ENCODE assay signal across 8 cellular contexts in the genomic region with DNA sequence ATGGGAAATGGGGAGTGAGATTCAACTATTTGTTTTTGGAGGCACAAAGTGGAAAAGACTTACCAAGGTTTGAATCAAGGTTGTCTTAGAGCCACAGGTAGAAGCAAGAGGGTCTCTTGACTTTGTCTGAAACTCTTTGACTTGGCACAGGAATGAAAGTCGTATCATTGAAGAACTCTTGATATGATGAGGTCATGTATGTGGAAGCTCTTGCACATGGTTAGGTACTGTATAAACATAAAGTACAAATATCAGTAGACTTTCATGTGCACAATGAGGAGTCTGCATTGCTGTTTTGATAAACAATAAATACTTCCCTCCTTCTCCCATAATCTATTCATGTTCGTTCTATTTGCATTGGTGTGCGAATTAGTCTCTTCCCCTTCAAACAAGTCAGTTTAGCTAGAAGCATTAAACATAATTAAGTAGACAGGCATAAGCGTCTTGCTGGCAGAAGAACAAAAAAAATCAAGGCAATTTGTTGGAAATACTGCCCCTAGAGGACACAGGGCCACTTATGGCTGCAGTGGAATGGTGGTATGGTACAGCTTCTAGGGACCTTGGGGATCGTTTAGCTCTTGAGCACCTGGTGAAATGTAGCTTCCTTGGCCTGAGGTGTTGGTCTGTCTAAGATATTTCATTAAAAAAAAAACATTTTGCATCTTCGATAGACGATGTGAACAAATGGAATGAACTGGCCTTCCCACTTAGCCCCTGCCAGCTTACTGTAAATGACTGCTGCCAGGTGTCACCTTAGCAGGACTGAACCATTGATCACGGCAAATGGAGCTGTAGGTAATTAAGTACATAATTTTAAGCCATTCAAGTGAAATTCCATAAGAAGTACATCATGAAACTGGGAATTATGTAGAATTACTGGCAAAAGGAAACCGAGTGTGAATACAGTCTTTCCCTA.
DNase-seq lines count a peak whose midpoint lies in the region; ATAC-seq, FAIRE-seq and TF ChIP-seq lines count a peak whose summit lies in the region.

No MANE protein-coding gene starts in this region.

- H3K27ac ChIP-seq in K562 (ENCODE audit: extremely low read depth, low read depth, low read length) = no peak overlapping the region

- no peaks in the 10 kb centered on the region for H3K9me3 Mint-ChIP-seq in activated CD8-positive, alpha-beta T cell treated with anti-CD3 and anti-CD28 coated beads for 36 hours
- no peaks in the 10 kb centered on the region for H3K9me3 Mint-ChIP-seq in activated CD8-positive, alpha-beta T cell treated with anti-CD3 and anti-CD28 coated beads, Interleukin-2, amount 10 ng/mL, durations not matched to agents 7 days and 5 days (ENCODE audit: insufficient read depth)
- H3K9me3 Mint-ChIP-seq in nephron = no peaks in the 10 kb centered on the region

- peaks cover 13% of the 10 kb centered on the region for H3K27me3 Mint-ChIP-seq in activated CD8-positive, alpha-beta T cell treated with anti-CD3 and anti-CD28 coated beads for 36 hours
- peaks cover 6% of the 10 kb centered on the region for H3K27me3 Mint-ChIP-seq in activated CD8-positive, alpha-beta T cell treated with anti-CD3 and anti-CD28 coated beads, Interleukin-2, amount 10 ng/mL, durations not matched to agents 7 days and 5 days (ENCODE audit: low read depth)
- peaks cover 10% of the 10 kb centered on the region for H3K27me3 Mint-ChIP-seq in nephron (ENCODE audit: low read depth)

- H3K27ac Mint-ChIP-seq in activated CD8-positive, alpha-beta T cell treated with anti-CD3 and anti-CD28 coated beads for 36 hours = no peak overlapping the region
- no peak overlapping the region for H3K27ac Mint-ChIP-seq in activated CD8-positive, alpha-beta T cell treated with anti-CD3 and anti-CD28 coated beads, Interleukin-2, amount 10 ng/mL, durations not matched to agents 7 days and 5 days
- no peak overlapping the region for H3K27ac Mint-ChIP-seq in nephron

- intact Hi-C loops in activated CD8-positive, alpha-beta T cell treated with anti-CD3 and anti-CD28 coated beads for 36 hours (cut with micrococcal nuclease) = no loop called here
- intact Hi-C loops in K562 (cut with micrococcal nuclease) = loop anchor here (5.0 to 10.0 kb wide), 2 partner anchors 132 to 326 kb away; no protein-coding TSS in a partner anchor

- peaks cover 5 to 54% of the 10 kb centered on the region in 2 experiments; a peak in 3 of 5 replicates for H3K27me3 ChIP-seq in K562 (ENCODE audit: control insufficient read depth in 2 of 2, insufficient read depth in 2 of 2, low read length in 2 of 2)

- no peaks in the 10 kb centered on the region for H3K36me3 Mint-ChIP-seq in activated CD8-positive, alpha-beta T cell treated with anti-CD3 and anti-CD28 coated beads for 36 hours (ENCODE audit: low read depth)
- H3K36me3 Mint-ChIP-seq in activated CD8-positive, alpha-beta T cell treated with anti-CD3 and anti-CD28 coated beads, Interleukin-2, amount 10 ng/mL, durations not matched to agents 7 days and 5 days (ENCODE audit: low read depth) = no peaks in the 10 kb centered on the region
- H3K36me3 Mint-ChIP-seq in nephron (ENCODE audit: low read depth) = no peaks in the 10 kb centered on the region

- CTCF ChIA-PET in activated CD8-positive, alpha-beta T cell treated with anti-CD3 and anti-CD28 coated beads for 36 hours (lab: Charles Lee) = interaction anchor here (0.6 to 2.0 kb wide), 15 partner anchors 11 to 378 kb away, joined by 3 to 7 read pairs (median 3); no protein-coding TSS in a partner anchor
- CTCF ChIA-PET in activated CD8-positive, alpha-beta T cell treated with anti-CD3 and anti-CD28 coated beads, Interleukin-2, amount 10 ng/mL, durations not matched to agents 7 days and 5 days (lab: Charles Lee) = interaction anchor here (0.5 to 1.4 kb wide), 5 partner anchors 11 to 351 kb away, joined by 3 to 6 read pairs (median 4); no protein-coding TSS in a partner anchor
- CTCF ChIA-PET in K562 (lab: Yijun Ruan, JAX; ENCODE audit: low intra/inter-chr PET ratio) = interaction anchor here (0.5 to 0.8 kb wide), 2 partner anchors 76 to 134 kb away, joined by 3 read pairs; no protein-coding TSS in a partner anchor

- H4K20me1 ChIP-seq in K562 (replicated peaks; ENCODE audit: control insufficient read depth, insufficient read depth, low read length) = 0 out of 2 replicates have a peak, but pooled peaks cover 2% of the 10 kb centered on the region

- in situ Hi-C loops in K562 (cut with MboI) = no loop called here

- POLR2A ChIA-PET in activated CD8-positive, alpha-beta T cell treated with anti-CD3 and anti-CD28 coated beads for 36 hours (lab: Charles Lee) = no interaction called here
- POLR2A ChIA-PET in activated CD8-positive, alpha-beta T cell treated with anti-CD3 and anti-CD28 coated beads, Interleukin-2, amount 10 ng/mL, durations not matched to agents 7 days and 5 days (lab: Charles Lee) = no interaction called here
- POLR2A ChIA-PET in K562 (lab: Yijun Ruan, JAX) = no interaction called here

- H3K9me1 ChIP-seq in K562 (ENCODE audit: control insufficient read depth, insufficient read depth, low read length) = no peaks in the 10 kb centered on the region

- BruUV-seq in K562 (replicated peaks; lab: Mats Ljungman, UMichigan) = no TSS peak

- peak; percentile 57 for TF ChIP-seq CTCF in activated CD8-positive, alpha-beta T cell treated with anti-CD3 and anti-CD28 coated beads for 36 hours (IDR thresholded peaks at IDR 0.05)
- peak; percentile 62 to 80 (median 78) for TF ChIP-seq CTCF in K562 (IDR thresholded peaks at IDR 0.05 in 2 of 3, conservative IDR thresholded peaks at IDR 0.05 in 1 of 3; ENCODE audit: insufficient read depth in 2 of 3, low read depth in 1 of 3, low read length in 3 of 3)
- peak; percentile 33 to 51 (median 36) for TF ChIP-seq CTCF in nephron (IDR thresholded peaks at IDR 0.05; ENCODE audit: unreplicated experiment in 3 of 3)

- no peaks in the 10 kb centered on the region for H3K9me3 ChIP-seq in K562 (replicated peaks; ENCODE audit: control insufficient read depth, insufficient read depth, low read depth, low read length)

- no peak overlapping the region for H3K4me2 ChIP-seq in K562 (ENCODE audit: insufficient read depth, low read length)

- H2AFZ ChIP-seq in K562 (ENCODE audit: low read depth, low read length) = no peak overlapping the region

- H3K4me1 Mint-ChIP-seq in activated CD8-positive, alpha-beta T cell treated with anti-CD3 and anti-CD28 coated beads for 36 hours (ENCODE audit: low read depth) = no peaks in the 10 kb centered on the region
- H3K4me1 Mint-ChIP-seq in activated CD8-positive, alpha-beta T cell treated with anti-CD3 and anti-CD28 coated beads, Interleukin-2, amount 10 ng/mL, durations not matched to agents 7 days and 5 days (ENCODE audit: low read depth) = no peaks in the 10 kb centered on the region
- H3K4me1 Mint-ChIP-seq in nephron = no peaks in the 10 kb centered on the region

- DNase-seq in activated CD8-positive, alpha-beta T cell treated with anti-CD3 and anti-CD28 coated beads for 36 hours = peak; percentile 17
- no peak for DNase-seq in activated CD8-positive, alpha-beta T cell treated with anti-CD3 and anti-CD28 coated beads, Interleukin-2, amount 10 ng/mL, durations not matched to agents 7 days and 5 days
- DNase-seq in NCI-H1930 (lab: John Stamatoyannopoulos, UW) = peak; percentile 8 to 24
- peak; percentile 58 to 67 (median 64) for DNase-seq in K562 (ENCODE audit: extremely low read depth in 1 of 4, low spot score in 3 of 4)
- no peak for DNase-seq in central memory CD4-positive, alpha-beta T cell
- DNase-seq in stimulated activated CD4-positive, alpha-beta T cell treated with anti-CD3 and anti-CD28 coated beads, Interleukin-12 subunit alpha, Interleukin-12 subunit beta, amount 100 ng/mL, for 4 hours = no peak

- H3K79me2 ChIP-seq in K562 (ENCODE audit: control insufficient read depth, insufficient read depth, low read length) = no peaks in the 10 kb centered on the region

- TF ChIP-seq RAD21 in K562 (CRISPR knock-in tag; conservative IDR thresholded peaks at IDR 0.05 in 1 of 2, IDR thresholded peaks at IDR 0.05 in 1 of 2) = peak; percentile 20 to 55; a peak in 3 of 4 replicates

- 1% methylated on average over 9 of the region's 9 CpGs for WGBS in K562 (ENCODE audit: insufficient coverage, low coverage, missing lambda C conversion rate)

- no peaks in the 10 kb centered on the region for H3K36me3 ChIP-seq in K562 (ENCODE audit: control insufficient read depth, insufficient read depth, low read length)

- H3K4me3 Mint-ChIP-seq in activated CD8-positive, alpha-beta T cell treated with anti-CD3 and anti-CD28 coated beads for 36 hours = no peak overlapping the region
- H3K4me3 Mint-ChIP-seq in activated CD8-positive, alpha-beta T cell treated with anti-CD3 and anti-CD28 coated beads, Interleukin-2, amount 10 ng/mL, durations not matched to agents 7 days and 5 days = no peak overlapping the region
- H3K4me3 Mint-ChIP-seq in nephron = no peak overlapping the region

- no peak overlapping the region for H3K9ac ChIP-seq in K562 (ENCODE audit: insufficient read depth in 1 of 2, low read depth in 2 of 2, low read length in 2 of 2)

- no peak for TF ChIP-seq EP300 in K562 (IDR thresholded peaks at IDR 0.05; ENCODE audit: low read length)

- no peak overlapping the region for H3K4me3 ChIP-seq in K562

- ATAC-seq in activated CD8-positive, alpha-beta T cell treated with anti-CD3 and anti-CD28 coated beads for 36 hours = peak; percentile 34
- ATAC-seq in activated CD8-positive, alpha-beta T cell treated with anti-CD3 and anti-CD28 coated beads, Interleukin-2, amount 10 ng/mL, durations not matched to agents 7 days and 5 days = no peak
- ATAC-seq in K562 (peak; percentile 90), HG02884 (IDR thresholded peaks at IDR 0.05; ENCODE audit: unreplicated experiment) (no peak)

- peak; percentile 84 for FAIRE-seq in K562 (lab: Jason Lieb, UNC)

- H3K4me1 ChIP-seq in K562 (replicated peaks in 1 of 2; ENCODE audit: control insufficient read depth in 2 of 2, insufficient read depth in 2 of 2, low read length in 2 of 2) = no peaks in the 10 kb centered on the region

- no peak for TF ChIP-seq POLR2A in K562 (conservative IDR thresholded peaks at IDR 0.05)

Comparison
In these comparisons a context has a peak if more than half of its experiments do, and no peak if none do; other contexts are left out.
1. ATAC-seq: peak in activated CD8-positive, alpha-beta T cell treated with anti-CD3 and anti-CD28 coated beads for 36 hours (single experiment) and K562 (single experiment); none in activated CD8-positive, alpha-beta T cell treated with anti-CD3 and anti-CD28 coated beads, Interleukin-2, amount 10 ng/mL, durations not matched to agents 7 days and 5 days (single experiment) and HG02884 (single experiment).
2. DNase-seq: peak in activated CD8-positive, alpha-beta T cell treated with anti-CD3 and anti-CD28 coated beads for 36 hours (single experiment), NCI-H1930 (2 of 2) and K562 (4 of 4); none in activated CD8-positive, alpha-beta T cell treated with anti-CD3 and anti-CD28 coated beads, Interleukin-2, amount 10 ng/mL, durations not matched to agents 7 days and 5 days (single experiment), central memory CD4-positive, alpha-beta T cell (single experiment) and stimulated activated CD4-positive, alpha-beta T cell treated with anti-CD3 and anti-CD28 coated beads, Interleukin-12 subunit alpha, Interleukin-12 subunit beta, amount 100 ng/mL, for 4 hours (single experiment).
3. Peak in every context shown above with its lines, with median percentiles within 50 percentile points of each other: CTCF ChIP-seq.